ENCODE assay signal across 8 cellular contexts in genomic region chr17:42458497-42459255, GRCh38. TPM values are rescaled to one million over a fixed set of nuclear protein-coding genes. Genes with fewer than 3 reads are reported as not detected.
DNase-seq lines count a peak whose midpoint lies in the region; TF ChIP-seq lines count a peak whose summit lies in the region.

ATP6V0A1 (plus strand) TSS chr17:42458878; CDS start chr17:42460895, 2,017 bp downstream.

- H3K27me3 ChIP-seq in GM23248 (replicated peaks; ENCODE audit: insufficient read depth) = no peaks in the 10 kb centered on the region
- H3K27me3 ChIP-seq in MM.1S (replicated peaks; ENCODE audit: insufficient read depth, low read length) = no peaks in the 10 kb centered on the region
- no peaks in the 10 kb centered on the region for H3K27me3 ChIP-seq in neutrophil

- H3K27ac ChIP-seq in GM23248 = peak within 1 kb of the TSS; percentile 74
- H3K27ac ChIP-seq in MM.1S (ENCODE audit: low read length) = peak within 1 kb of the TSS; percentile 80
- peak within 1 kb of the TSS; percentile 51 for H3K27ac ChIP-seq in SK-N-MC
- H3K27ac ChIP-seq in neutrophil = peak within 1 kb of the TSS; percentile 97

- peak within 1 kb of the TSS; percentile 76 for H3K9ac ChIP-seq in GM23248
- peak within 1 kb of the TSS; percentile 76 for H3K9ac ChIP-seq in MM.1S (ENCODE audit: low read length)
- peak within 1 kb of the TSS; percentile 75 for H3K9ac ChIP-seq in SK-N-MC (ENCODE audit: insufficient read length)

- no peaks in the 10 kb centered on the region for H3K36me3 ChIP-seq in GM23248 (ENCODE audit: low read depth)
- H3K36me3 ChIP-seq in MM.1S (replicated peaks; ENCODE audit: insufficient read depth, low read length) = no peaks in the 10 kb centered on the region; the same call in 1 of the 2 replicates
- H3K36me3 ChIP-seq in SK-N-MC (ENCODE audit: insufficient read depth, low read length) = no peaks in the 10 kb centered on the region
- H3K36me3 ChIP-seq in neutrophil = peaks cover 30% of the 10 kb centered on the region

- peak; percentile 98 for DNase-seq in DMS53 (lab: John Stamatoyannopoulos, UW)
- DNase-seq in GM23248 = peak; percentile 93
- peak; percentile 85 for DNase-seq in MM.1S
- no peak for DNase-seq in SK-N-MC (ENCODE audit: low read depth, low spot score)
- peak; percentile 94 for DNase-seq in activated naive CD4-positive, alpha-beta T cell treated with anti-CD3 and anti-CD28 coated beads, Interleukin-2, amount 10 ng/mL, durations not matched to agents 7 days and 5 days
- DNase-seq in germinal center (ENCODE audit: low spot score) = peak; percentile 93

- peak within 1 kb of the TSS; percentile 80 for H3K27ac Mint-ChIP-seq in activated naive CD4-positive, alpha-beta T cell treated with anti-CD3 and anti-CD28 coated beads, Interleukin-2, amount 10 ng/mL, durations not matched to agents 7 days and 5 days

- H3K4me1 ChIP-seq in GM23248 (ENCODE audit: insufficient read depth) (peaks cover 26% of the 10 kb centered on the region), MM.1S (ENCODE audit: low read length) (peaks cover 33% of the 10 kb centered on the region), neutrophil (ENCODE audit: control insufficient read depth in 1 of 2, insufficient read depth in 1 of 2, low read depth in 1 of 2, low read length in 1 of 2) (peaks cover 68 to 69% of the 10 kb centered on the region in 2 experiments)

- WGBS in GM23248 (ENCODE audit: low coverage in 1 of 2, low lambda C conversion rate in 2 of 2, missing lambda C conversion rate in 2 of 2), 2 experiments = 2% methylated on average over 27 to 45 of the region's 45 CpGs

- no peaks in the 10 kb centered on the region for H3K9me3 ChIP-seq in GM23248 (ENCODE audit: low read depth)
- no peaks in the 10 kb centered on the region for H3K9me3 ChIP-seq in MM.1S (replicated peaks; ENCODE audit: insufficient read depth, low read length)
- H3K9me3 ChIP-seq in SK-N-MC (ENCODE audit: low read depth, low read length) = no peaks in the 10 kb centered on the region
- no peaks in the 10 kb centered on the region for H3K9me3 ChIP-seq in neutrophil

- H3K4me2 ChIP-seq in GM23248 (ENCODE audit: unreplicated experiment) (peak within 1 kb of the TSS; percentile 97), MM.1S (ENCODE audit: low read depth, low read length) (peak within 1 kb of the TSS; percentile 94)

- H3K9me2 ChIP-seq in GM23248 (ENCODE audit: insufficient read depth) = no peaks in the 10 kb centered on the region
- no peaks in the 10 kb centered on the region for H3K9me2 ChIP-seq in MM.1S (replicated peaks; ENCODE audit: insufficient read depth, low read length)

- in situ Hi-C loops in GM23248 (cut with MboI) = no loop called here

- peaks cover 30% of the 10 kb centered on the region for H3K79me2 ChIP-seq in GM23248 (ENCODE audit: insufficient read depth)
- H3K79me2 ChIP-seq in MM.1S (ENCODE audit: low read length) = peaks cover 38% of the 10 kb centered on the region

- CTCF ChIA-PET in activated naive CD4-positive, alpha-beta T cell treated with anti-CD3 and anti-CD28 coated beads, Interleukin-2, amount 10 ng/mL, durations not matched to agents 7 days and 5 days (lab: Charles Lee) = interaction anchor here (1.4 to 2.3 kb wide), 2 partner anchors 52 to 69 kb away, joined by 3 to 5 read pairs; no protein-coding TSS in a partner anchor

- peaks cover 44% of the 10 kb centered on the region for H3K4me1 Mint-ChIP-seq in activated naive CD4-positive, alpha-beta T cell treated with anti-CD3 and anti-CD28 coated beads, Interleukin-2, amount 10 ng/mL, durations not matched to agents 7 days and 5 days

- H3F3A ChIP-seq in GM23248 (ENCODE audit: insufficient read depth) (peaks cover 46% of the 10 kb centered on the region), MM.1S (ENCODE audit: insufficient read depth, low read length) (peaks cover 45% of the 10 kb centered on the region)

- H3K4me3 ChIP-seq in GM23248 (peak within 1 kb of the TSS; percentile 87), MM.1S (ENCODE audit: low read length) (peak within 1 kb of the TSS; percentile 76), SK-N-MC (peak within 1 kb of the TSS; percentile 89), neutrophil (ENCODE audit: low read depth in 1 of 2, low read length in 1 of 2) (peak within 1 kb of the TSS; percentile 87 to 90)

- peaks cover 1% of the 10 kb centered on the region for H3K36me3 Mint-ChIP-seq in activated naive CD4-positive, alpha-beta T cell treated with anti-CD3 and anti-CD28 coated beads, Interleukin-2, amount 10 ng/mL, durations not matched to agents 7 days and 5 days

- TF ChIP-seq CTCF in MM.1S (IDR thresholded peaks at IDR 0.05; ENCODE audit: low read length) (no peak), neutrophil (IDR thresholded peaks at IDR 0.05) (peak; percentile 29), subcutaneous adipose tissue (IDR thresholded peaks at IDR 0.05; ENCODE audit: low read depth) (no peak)

- H2AFZ ChIP-seq in GM23248 (peak within 1 kb of the TSS; percentile 85), MM.1S (ENCODE audit: low read length) (peak within 1 kb of the TSS; percentile 37)

- H3K27me3 Mint-ChIP-seq in activated naive CD4-positive, alpha-beta T cell treated with anti-CD3 and anti-CD28 coated beads, Interleukin-2, amount 10 ng/mL, durations not matched to agents 7 days and 5 days = peaks cover 43% of the 10 kb centered on the region

- no peaks in the 10 kb centered on the region for H4K20me1 ChIP-seq in GM23248 (ENCODE audit: insufficient read depth)
- H4K20me1 ChIP-seq in MM.1S (ENCODE audit: insufficient read depth, low read length) = no peaks in the 10 kb centered on the region

- H3K9me3 Mint-ChIP-seq in activated naive CD4-positive, alpha-beta T cell treated with anti-CD3 and anti-CD28 coated beads, Interleukin-2, amount 10 ng/mL, durations not matched to agents 7 days and 5 days = no peaks in the 10 kb centered on the region

- H3K4me3 Mint-ChIP-seq in activated naive CD4-positive, alpha-beta T cell treated with anti-CD3 and anti-CD28 coated beads, Interleukin-2, amount 10 ng/mL, durations not matched to agents 7 days and 5 days = peak within 1 kb of the TSS; percentile 85

RNA-seq across cellular contexts. Expression of gene ATP6V0A1, which starts in this region (rescaled TPM):
- total RNA-seq in GM23248 (2014; rRNA removed; shearing (Covaris generic)) = 15.3 and 16.3 TPM in 2 replicates
- 21.6 and 26.0 TPM in 2 replicates for polyA plus RNA-seq in GM23248 (2016; fragmentation: Nextera tagmentation; extraction: Ambion mirVana)
- total RNA-seq in subcutaneous adipose tissue = 100 to 1,000 TPM in 1 of 4 donors, 10 to 100 TPM in 3; 53.0 to 113 (median 56.1) TPM
